ENCODE assay signal across 22 cellular contexts in the genomic region with DNA sequence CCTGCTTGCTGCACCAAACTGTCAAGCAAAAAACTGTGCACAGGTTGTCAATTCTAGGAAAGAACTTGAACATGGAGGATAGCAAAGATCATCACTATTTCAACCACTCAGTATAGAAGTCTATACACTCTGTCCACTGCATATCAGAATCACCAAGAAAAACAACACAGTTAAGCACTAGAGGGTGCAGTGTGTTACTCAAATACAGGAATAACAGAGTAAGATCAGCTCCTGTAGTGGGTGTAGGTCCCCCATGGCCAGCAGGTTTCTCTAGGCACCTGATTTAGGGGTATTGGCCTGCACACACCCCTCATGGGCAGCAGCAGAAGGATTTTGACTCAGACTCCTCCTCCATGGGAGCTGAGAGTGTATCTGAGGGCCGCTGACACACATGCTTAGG.
DNase-seq lines count a peak whose midpoint lies in the region; ATAC-seq and TF ChIP-seq lines count a peak whose summit lies in the region.
"Had no signal": no experiment of that assay in that cellular context is flagged by ENCODE, and none has a peak within 500 bp of the region (broad histone marks: within the 10 kb centered on the region; RNA-seq: fewer than 3 reads in every experiment).

No MANE protein-coding gene starts in this region.

- no peak overlapping the region for H3K27ac ChIP-seq in VCaP
- H3K27ac ChIP-seq: ascending aorta, skin epidermis had no signal

- no peaks in the 10 kb centered on the region for H3K36me3 Mint-ChIP-seq in stimulated activated effector memory CD8-positive, alpha-beta T cell treated with anti-CD3 and anti-CD28 coated beads, Interleukin-12 subunit alpha, Interleukin-12 subunit beta, amount 100 ng/mL, for 72 hours
- no peaks in the 10 kb centered on the region for H3K36me3 Mint-ChIP-seq in T-cell
- H3K36me3 Mint-ChIP-seq: naive thymus-derived CD8-positive, alpha-beta T cell had no signal

- H3K27me3 Mint-ChIP-seq in T-cell: no peaks in the 10 kb centered on the region

- DNase-seq in SHP77 (lab: John Stamatoyannopoulos, UW) (peak; percentile 23 to 57), SHP77 treated with DMSO at 0.1 percent for 48 hours (lab: John Stamatoyannopoulos, UW) (no peak), NCI-H446 treated with DMSO at 0.1 percent for 48 hours (lab: John Stamatoyannopoulos, UW) (peak; percentile 23), T-cell (no peak), foreskin melanocyte (no peak)
- no peak for DNase-seq in stimulated activated effector memory CD8-positive, alpha-beta T cell treated with anti-CD3 and anti-CD28 coated beads, Interleukin-12 subunit alpha, Interleukin-12 subunit beta, amount 100 ng/mL, for 72 hours (ENCODE audit: low spot score in 2 of 2)
- no peak for DNase-seq in effector CD8-positive, alpha-beta T cell (lab: John Stamatoyannopoulos, UW)
- DNase-seq: activated CD4-positive, alpha-beta T cell treated with anti-CD3 and anti-CD28 coated beads, Interleukin-2, amount 50 U/mL, for 48 hours; activated naive CD4-positive, alpha-beta T cell treated with anti-CD3 and anti-CD28 coated beads, Interleukin-2, amount 50 U/mL, for 16 hours; activated T-cell treated with anti-CD3 and anti-CD28 coated beads, Interleukin-2, amount 50 U/mL, for 1 hour; GDM1; Karpas-422; mammary epithelial cell; naive thymus-derived CD8-positive, alpha-beta T cell; NCI-H187 treated with DMSO at 0.1 percent for 48 hours; NCI-H510A treated with DMSO at 0.1 percent for 48 hours; posterior cingulate gyrus; stimulated activated CD4-positive, alpha-beta T cell treated with anti-CD3 and anti-CD28 coated beads, Interleukin-2, amount 100 ng/mL, for 48 hours had no signal

- POLR2A ChIA-PET in T-cell (lab: Charles Lee): no interaction called here

- H3K9me3 Mint-ChIP-seq in stimulated activated effector memory CD8-positive, alpha-beta T cell treated with anti-CD3 and anti-CD28 coated beads, Interleukin-12 subunit alpha, Interleukin-12 subunit beta, amount 100 ng/mL, for 72 hours: peaks cover 18% of the 10 kb centered on the region
- peaks cover 0 to 14% (median 3%) of the 10 kb centered on the region in 3 donors for H3K9me3 Mint-ChIP-seq in T-cell

- no peaks in the 10 kb centered on the region for H3K4me1 Mint-ChIP-seq in stimulated activated effector memory CD8-positive, alpha-beta T cell treated with anti-CD3 and anti-CD28 coated beads, Interleukin-12 subunit alpha, Interleukin-12 subunit beta, amount 100 ng/mL, for 72 hours
- no peaks in the 10 kb centered on the region for H3K4me1 Mint-ChIP-seq in T-cell

- no peak overlapping the region for H3K27ac Mint-ChIP-seq in stimulated activated effector memory CD8-positive, alpha-beta T cell treated with anti-CD3 and anti-CD28 coated beads, Interleukin-12 subunit alpha, Interleukin-12 subunit beta, amount 100 ng/mL, for 72 hours
- no peak overlapping the region for H3K27ac Mint-ChIP-seq in T-cell
- H3K27ac Mint-ChIP-seq: naive thymus-derived CD8-positive, alpha-beta T cell had no signal

- H3K4me3 Mint-ChIP-seq in stimulated activated effector memory CD8-positive, alpha-beta T cell treated with anti-CD3 and anti-CD28 coated beads, Interleukin-12 subunit alpha, Interleukin-12 subunit beta, amount 100 ng/mL, for 72 hours: no peak overlapping the region
- no peak overlapping the region for H3K4me3 Mint-ChIP-seq in T-cell
- H3K4me3 Mint-ChIP-seq: naive thymus-derived CD8-positive, alpha-beta T cell had no signal

- peak; percentile 11 for ATAC-seq in stimulated activated effector memory CD8-positive, alpha-beta T cell treated with anti-CD3 and anti-CD28 coated beads, Interleukin-12 subunit alpha, Interleukin-12 subunit beta, amount 100 ng/mL, for 72 hours
- ATAC-seq in T-cell (replicated peaks in 1 of 4): no peak
- ATAC-seq: HCT116; naive thymus-derived CD8-positive, alpha-beta T cell had no signal

- TF ChIP-seq CTCF in VCaP (conservative IDR thresholded peaks at IDR 0.05): peak; percentile 60

- CTCF ChIA-PET in T-cell (lab: Charles Lee): no interaction called here

Comparison
In these comparisons a context has a peak if more than half of its experiments do, and no peak if none do; other contexts are left out.
1. DNase-seq: peak in SHP77 (2 of 2) and NCI-H446 treated with DMSO at 0.1 percent for 48 hours (single experiment); none in SHP77 treated with DMSO at 0.1 percent for 48 hours (single experiment), stimulated activated effector memory CD8-positive, alpha-beta T cell treated with anti-CD3 and anti-CD28 coated beads, Interleukin-12 subunit alpha, Interleukin-12 subunit beta, amount 100 ng/mL, for 72 hours (0 of 2), effector CD8-positive, alpha-beta T cell (single experiment), T-cell (0 of 34) and foreskin melanocyte (single experiment).